ENCODE assay signal across 11 cellular contexts in the genomic region with DNA sequence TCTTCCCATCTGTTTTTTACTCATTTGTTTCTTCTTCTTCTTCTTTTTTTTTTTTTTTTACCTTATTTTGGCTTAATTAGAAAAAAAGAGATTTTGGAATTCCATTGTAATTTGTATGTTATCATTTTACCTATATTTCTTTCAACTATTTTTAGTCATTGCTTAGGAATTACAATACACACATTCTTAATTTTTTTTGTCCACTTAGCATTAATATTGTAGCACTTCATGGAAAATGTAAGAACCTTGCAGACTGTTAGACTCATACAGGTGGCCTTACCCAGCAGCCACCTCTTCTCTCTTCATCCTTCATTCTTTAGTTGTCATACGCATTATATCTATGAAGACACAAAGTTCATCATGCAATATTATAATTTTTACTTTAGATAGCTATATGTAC. TPM values are rescaled to one million over a fixed set of nuclear protein-coding genes. Genes with fewer than 3 reads are reported as not detected.
"Had no signal": no experiment of that assay in that cellular context is flagged by ENCODE, and none has a peak within 500 bp of the region (broad histone marks: within the 10 kb centered on the region; RNA-seq: fewer than 3 reads in every experiment).

No MANE protein-coding gene starts in this region.

- H3K9me3 ChIP-seq: HAP-1 had no signal

- H3K9ac ChIP-seq: GM23248 had no signal

- H3K4me1 ChIP-seq: HAP-1 had no signal

- H3K36me3 ChIP-seq: HAP-1 had no signal

- H3K4me2 ChIP-seq: GM23338 had no signal

- H2AFZ ChIP-seq: GM23248, GM23338 had no signal

- DNase-seq: GM23248, GOT3, H7, H9, HCEC 1CT, HFFc6 had no signal

- H3K27ac ChIP-seq: GM23248 had no signal

- FAIRE-seq: H1, H54 had no signal

- H3K4me3 ChIP-seq: GM23248, GM23338, HAP-1 had no signal

- ATAC-seq: GM23338, HCT116 had no signal

RNA-seq across cellular contexts. Expression of a gene that starts 46.5 kb away (rescaled TPM):
- total RNA-seq: GM23248, GM23338, H1, H7, H9, HFFc6 had no signal
- polyA plus RNA-seq: GM23338, H1 had no signal
